ENCODE assay signal across 7 cellular contexts in the genomic region with DNA sequence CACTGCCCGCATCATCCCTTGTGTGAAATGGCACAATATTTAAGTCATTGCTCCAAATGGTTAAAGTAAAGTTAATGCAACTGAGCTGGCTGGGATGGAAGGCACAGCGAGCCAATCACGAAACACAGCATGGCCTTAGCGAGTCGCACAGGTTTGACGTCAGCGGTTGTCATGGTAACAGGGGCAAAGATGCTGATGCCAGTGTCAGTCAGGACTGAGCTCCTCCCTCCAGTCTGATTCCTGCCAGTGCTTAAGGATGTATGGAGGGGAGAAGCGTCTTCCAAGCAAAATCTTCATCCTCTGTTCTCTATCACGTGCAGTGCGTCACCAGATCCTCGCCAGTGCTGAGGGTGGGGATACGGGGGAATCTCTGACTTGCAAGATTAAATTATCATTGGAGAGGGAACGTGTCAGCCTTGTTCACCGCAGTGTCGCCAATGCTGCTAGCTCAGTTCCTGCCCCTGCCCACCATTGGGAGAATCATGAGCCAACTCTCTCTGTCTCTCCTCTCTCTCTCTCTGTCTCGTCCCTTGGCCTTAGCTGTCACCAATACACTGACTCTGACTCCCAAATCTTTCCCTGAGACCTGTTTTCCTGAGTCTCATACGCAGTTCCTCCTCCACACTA. TPM values are rescaled to one million over a fixed set of nuclear protein-coding genes. Genes with fewer than 3 reads are reported as not detected.
DNase-seq lines count a peak whose midpoint lies in the region; ATAC-seq lines count a peak whose summit lies in the region.

No MANE protein-coding gene starts in this region.

- no peak overlapping the region for H3K27ac Mint-ChIP-seq in T-helper 2 cell treated with Interferon-gamma antibody and Interleukin-4, amounts not matched to agents 5 μg/mL and 100 μg/mL, for 36 hours

- ATAC-seq in HG02852 (IDR thresholded peaks at IDR 0.05; ENCODE audit: unreplicated experiment) (peak; percentile 64), left cardiac atrium (peak; percentile 89 to 97), HG03521 (IDR thresholded peaks at IDR 0.05; ENCODE audit: unreplicated experiment) (no peak), HG03025 (IDR thresholded peaks at IDR 0.05; ENCODE audit: low FRiP score, unreplicated experiment) (no peak)

- no peaks in the 10 kb centered on the region for H3K27me3 Mint-ChIP-seq in T-helper 2 cell treated with Interferon-gamma antibody and Interleukin-4, amounts not matched to agents 5 μg/mL and 100 μg/mL, for 36 hours (ENCODE audit: low read depth)

- intact Hi-C loops in left cardiac atrium (cut with DNase I), result no loop called here

- DNase-seq in amniotic epithelial cell (ENCODE audit: low read depth), result peak; percentile 97
- DNase-seq in left cardiac atrium, result peak; percentile 89
- DNase-seq in retina, result peak; percentile 91
- DNase-seq in T-helper 2 cell treated with Interferon-gamma antibody and Interleukin-4, amounts not matched to agents 5 μg/mL and 100 μg/mL, for 36 hours (ENCODE audit: low spot score), result no peak

- no peaks in the 10 kb centered on the region for H3K4me1 Mint-ChIP-seq in T-helper 2 cell treated with Interferon-gamma antibody and Interleukin-4, amounts not matched to agents 5 μg/mL and 100 μg/mL, for 36 hours (ENCODE audit: low read depth)

- no peak overlapping the region for H3K4me3 Mint-ChIP-seq in T-helper 2 cell treated with Interferon-gamma antibody and Interleukin-4, amounts not matched to agents 5 μg/mL and 100 μg/mL, for 36 hours

- no peaks in the 10 kb centered on the region for H3K36me3 Mint-ChIP-seq in T-helper 2 cell treated with Interferon-gamma antibody and Interleukin-4, amounts not matched to agents 5 μg/mL and 100 μg/mL, for 36 hours (ENCODE audit: low read depth)

- H3K9me3 Mint-ChIP-seq in T-helper 2 cell treated with Interferon-gamma antibody and Interleukin-4, amounts not matched to agents 5 μg/mL and 100 μg/mL, for 36 hours, result no peaks in the 10 kb centered on the region

RNA-seq across cellular contexts. Expression of gene TSPYL4, which starts 24.5 kb away (rescaled TPM):
- 10 to 100 TPM; 28.0 to 35.0 TPM for total RNA-seq in left cardiac atrium

RNA-seq across cellular contexts. Expression of gene TSPYL1, which starts 50.3 kb away (rescaled TPM):
- 10 to 100 TPM; 78.2 to 90.8 TPM for total RNA-seq in left cardiac atrium

Comparison
In these comparisons a context has a peak if more than half of its experiments do, and no peak if none do; other contexts are left out.
1. ATAC-seq: peak in HG02852 (single experiment) and left cardiac atrium (2 of 2); none in HG03521 (single experiment) and HG03025 (single experiment).